ENCODE assay signal across 28 cellular contexts in genomic region chr3:171821778-171822358, GRCh38. TPM values are rescaled to one million over a fixed set of nuclear protein-coding genes. Genes with fewer than 3 reads are reported as not detected.
DNase-seq lines count a peak whose midpoint lies in the region; ATAC-seq, FAIRE-seq and TF ChIP-seq lines count a peak whose summit lies in the region.
"Had no signal": no experiment of that assay in that cellular context is flagged by ENCODE, and none has a peak within 500 bp of the region (broad histone marks: within the 10 kb centered on the region; RNA-seq: fewer than 3 reads in every experiment).

No MANE protein-coding gene starts in this region.

- H3K9ac ChIP-seq in Loucy (ENCODE audit: low read depth, low read length, poor library complexity, severe bottlenecking), result no peak overlapping the region
- H3K9ac ChIP-seq in K562 (ENCODE audit: insufficient read depth in 1 of 2, low read depth in 2 of 2, low read length in 2 of 2), result no peak overlapping the region
- H3K9ac ChIP-seq: BLaER1, GM23248 had no signal

- H2AFZ ChIP-seq in Loucy (ENCODE audit: low read length), result peak overlapping the region; percentile 2; the same call in 1 of the 2 replicates
- no peak overlapping the region for H2AFZ ChIP-seq in K562 (ENCODE audit: low read depth, low read length)
- H2AFZ ChIP-seq: GM23248, PC-9 had no signal

- H3K4me3 Mint-ChIP-seq in stimulated activated effector memory CD8-positive, alpha-beta T cell treated with anti-CD3 and anti-CD28 coated beads, Interleukin-12 subunit alpha, Interleukin-12 subunit beta, amount 100 ng/mL, for 72 hours, result no peak overlapping the region

- no peak for TF ChIP-seq EP300 in K562 (IDR thresholded peaks at IDR 0.05; ENCODE audit: low read length)

- H3K4me3 ChIP-seq in Loucy (ENCODE audit: low read length, poor library complexity, severe bottlenecking) (no peak overlapping the region), K562 (no peak overlapping the region)
- H3K4me3 ChIP-seq: BLaER1, GM23248, PC-9 had no signal

- ATAC-seq in activated naive CD4-positive, alpha-beta T cell treated with anti-CD3 and anti-CD28 coated beads, Interleukin-2, amount 50 U/mL, for 72 hours, result peak; percentile 26 to 87
- ATAC-seq in K562 (no peak), HG03175 (IDR thresholded peaks at IDR 0.05; ENCODE audit: unreplicated experiment) (no peak), GM19023 (IDR thresholded peaks at IDR 0.05; ENCODE audit: unreplicated experiment) (no peak)
- peak; percentile 50 for ATAC-seq in stimulated activated effector memory CD8-positive, alpha-beta T cell treated with anti-CD3 and anti-CD28 coated beads, Interleukin-12 subunit alpha, Interleukin-12 subunit beta, amount 100 ng/mL, for 72 hours

- H3K4me1 ChIP-seq in Loucy (ENCODE audit: insufficient read depth, low read length, poor library complexity, severe bottlenecking) (peaks cover 4% of the 10 kb centered on the region), K562 (replicated peaks in 1 of 2; ENCODE audit: control insufficient read depth in 2 of 2, insufficient read depth in 2 of 2, low read length in 2 of 2) (peaks cover 0 to 2% of the 10 kb centered on the region in 2 experiments; a peak in 2 of 5 replicates)
- H3K4me1 ChIP-seq: BLaER1 had no signal

- H3K27me3 ChIP-seq in Loucy (ENCODE audit: insufficient read depth, low read length, poor library complexity, severe bottlenecking), result no peaks in the 10 kb centered on the region
- no peaks in the 10 kb centered on the region for H3K27me3 ChIP-seq in K562 (ENCODE audit: control insufficient read depth in 2 of 2, insufficient read depth in 2 of 2, low read length in 2 of 2)
- H3K27me3 ChIP-seq: BLaER1 had no signal

- H3K4me2 ChIP-seq in Loucy (ENCODE audit: low read depth, low read length, poor library complexity, severe bottlenecking) (no peak overlapping the region), K562 (ENCODE audit: insufficient read depth, low read length) (no peak overlapping the region)
- H3K4me2 ChIP-seq: BLaER1, PC-9 had no signal

- no peak for TF ChIP-seq POLR2A in K562 (conservative IDR thresholded peaks at IDR 0.05)

- in situ Hi-C loops in K562 (cut with MboI), result no loop called here

- H3K9me2 ChIP-seq in Loucy (replicated peaks; ENCODE audit: low read depth, low read length), result no peaks in the 10 kb centered on the region

- H3K9me3 ChIP-seq in Loucy (ENCODE audit: insufficient read depth, low read depth, low read length) (no peaks in the 10 kb centered on the region), K562 (replicated peaks; ENCODE audit: control insufficient read depth, insufficient read depth, low read depth, low read length) (no peaks in the 10 kb centered on the region)

- no peak overlapping the region for H3K27ac ChIP-seq in K562 (ENCODE audit: extremely low read depth, low read depth, low read length)
- H3K27ac ChIP-seq: BLaER1, GM23248, PC-9 had no signal

- DNase-seq in activated naive CD4-positive, alpha-beta T cell treated with anti-CD3 and anti-CD28 coated beads, Interleukin-2, amount 50 U/mL, for 72 hours (ENCODE audit: low spot score in 2 of 2), result no peak
- no peak for DNase-seq in activated naive CD4-positive, alpha-beta T cell treated with anti-CD3 and anti-CD28 coated beads, Interleukin-2, amount 50 U/mL, for 16 hours
- no peak for DNase-seq in K562 (ENCODE audit: extremely low read depth in 1 of 4, low spot score in 3 of 4)
- DNase-seq in stimulated activated effector memory CD8-positive, alpha-beta T cell treated with anti-CD3 and anti-CD28 coated beads, Interleukin-12 subunit alpha, Interleukin-12 subunit beta, amount 100 ng/mL, for 72 hours (ENCODE audit: low spot score in 2 of 2), result no peak
- no peak for DNase-seq in NCI-H146 (lab: John Stamatoyannopoulos, UW)
- DNase-seq: GM23248, H7, KBM-7, MM.1S, NCI-H1694, NCI-H2029 treated with DMSO at 0.1 percent for 48 hours, NCI-H526 treated with DMSO at 0.1 percent for 48 hours, PC-9, Right ventricle myocardium superior, RPMI8226 had no signal

- no TSS peak for BruUV-seq in K562 (replicated peaks; lab: Mats Ljungman, UMichigan)

- H3K9me3 Mint-ChIP-seq in activated naive CD4-positive, alpha-beta T cell treated with anti-CD3 and anti-CD28 coated beads, Interleukin-2, amount 50 U/mL, for 72 hours, result no peaks in the 10 kb centered on the region
- no peaks in the 10 kb centered on the region for H3K9me3 Mint-ChIP-seq in stimulated activated effector memory CD8-positive, alpha-beta T cell treated with anti-CD3 and anti-CD28 coated beads, Interleukin-12 subunit alpha, Interleukin-12 subunit beta, amount 100 ng/mL, for 72 hours

- FAIRE-seq in K562 (lab: Jason Lieb, UNC), result no peak
- FAIRE-seq: G401.6, GM12891 had no signal

- H3K9me1 ChIP-seq in K562 (ENCODE audit: control insufficient read depth, insufficient read depth, low read length), result no peaks in the 10 kb centered on the region

- no peak overlapping the region for H3K27ac Mint-ChIP-seq in activated naive CD4-positive, alpha-beta T cell treated with anti-CD3 and anti-CD28 coated beads, Interleukin-2, amount 50 U/mL, for 72 hours
- no peak overlapping the region for H3K27ac Mint-ChIP-seq in stimulated activated effector memory CD8-positive, alpha-beta T cell treated with anti-CD3 and anti-CD28 coated beads, Interleukin-12 subunit alpha, Interleukin-12 subunit beta, amount 100 ng/mL, for 72 hours
- H3K27ac Mint-ChIP-seq: CD4-positive, CD25-positive, alpha-beta regulatory T cell had no signal

- H4K20me1 ChIP-seq in Loucy (ENCODE audit: insufficient read depth, low read length, poor library complexity, severe bottlenecking) (no peaks in the 10 kb centered on the region), K562 (replicated peaks; ENCODE audit: control insufficient read depth, insufficient read depth, low read length) (no peaks in the 10 kb centered on the region)
- H4K20me1 ChIP-seq: BLaER1 had no signal

- H3F3A ChIP-seq in Loucy (ENCODE audit: low read depth), result no peaks in the 10 kb centered on the region

- H3K79me2 ChIP-seq in Loucy (ENCODE audit: insufficient read depth, low read length), result no peaks in the 10 kb centered on the region
- no peaks in the 10 kb centered on the region for H3K79me2 ChIP-seq in K562 (ENCODE audit: control insufficient read depth, insufficient read depth, low read length)

- no peaks in the 10 kb centered on the region for H3K36me3 ChIP-seq in Loucy (ENCODE audit: insufficient read depth, low read length)
- H3K36me3 ChIP-seq in K562 (ENCODE audit: control insufficient read depth, insufficient read depth, low read length), result no peaks in the 10 kb centered on the region
- H3K36me3 ChIP-seq: BLaER1 had no signal

- POLR2A ChIA-PET in K562 (lab: Yijun Ruan, JAX), result interaction anchor here (0.6 to 1.9 kb wide), 4 partner anchors 8 to 780 kb away, joined by 3 to 4 read pairs (median 4); no protein-coding TSS in a partner anchor

- H3K36me3 Mint-ChIP-seq in activated naive CD4-positive, alpha-beta T cell treated with anti-CD3 and anti-CD28 coated beads, Interleukin-2, amount 50 U/mL, for 72 hours, result no peaks in the 10 kb centered on the region
- no peaks in the 10 kb centered on the region for H3K36me3 Mint-ChIP-seq in stimulated activated effector memory CD8-positive, alpha-beta T cell treated with anti-CD3 and anti-CD28 coated beads, Interleukin-12 subunit alpha, Interleukin-12 subunit beta, amount 100 ng/mL, for 72 hours
- H3K36me3 Mint-ChIP-seq: CD4-positive, CD25-positive, alpha-beta regulatory T cell had no signal

- TF ChIP-seq CTCF in Loucy (conservative IDR thresholded peaks at IDR 0.05; ENCODE audit: low read length) (no peak), K562 (IDR thresholded peaks at IDR 0.05 in 2 of 3, conservative IDR thresholded peaks at IDR 0.05 in 1 of 3; ENCODE audit: insufficient read depth in 2 of 3, low read depth in 1 of 3, low read length in 3 of 3) (no peak)

- TF ChIP-seq RAD21 in K562 (CRISPR knock-in tag; conservative IDR thresholded peaks at IDR 0.05 in 1 of 2, IDR thresholded peaks at IDR 0.05 in 1 of 2), result no peak

- H3K4me1 Mint-ChIP-seq in stimulated activated effector memory CD8-positive, alpha-beta T cell treated with anti-CD3 and anti-CD28 coated beads, Interleukin-12 subunit alpha, Interleukin-12 subunit beta, amount 100 ng/mL, for 72 hours, result peaks cover 17% of the 10 kb centered on the region

- intact Hi-C loops in K562 (cut with micrococcal nuclease), result no loop called here

- 15% methylated on average over 2 of the region's 2 CpGs for WGBS in K562 (ENCODE audit: insufficient coverage, low coverage, missing lambda C conversion rate)

- CTCF ChIA-PET in K562 (lab: Yijun Ruan, JAX; ENCODE audit: low intra/inter-chr PET ratio), result no interaction called here

RNA-seq across cellular contexts. Expression of gene PLD1, which starts 11.6 kb away (rescaled TPM):
- under 1 TPM; 0.32 to 0.89 TPM for total RNA-seq in activated naive CD4-positive, alpha-beta T cell treated with anti-CD3 and anti-CD28 coated beads, Interleukin-2, amount 50 U/mL, for 72 hours
- total RNA-seq in K562 (2011; cell fraction: chromatin; rRNA removed; ENCODE audit: low replicate concordance), result 32.1 and 98.0 TPM in 2 replicates
- total RNA-seq in K562 (2011; cell fraction: nucleolus; rRNA removed), result 14.3 and 46.8 TPM in 2 replicates
- total RNA-seq in K562 (2011; cell fraction: nucleoplasm; rRNA removed), result 49.3 and 80.7 TPM in 2 replicates
- total RNA-seq in K562 (2014; rRNA removed) (8.4 and 11.6 TPM in 2 replicates), K562 (2014; rRNA removed; fragmentation: Illumina TruSeq; extraction: Trizol) (18.7 and 22.5 TPM in 2 replicates), K562 (2015; rRNA removed; fragmentation: Illumina TruSeq; extraction: Trizol) (16.6 and 17.7 TPM in 2 replicates), K562 (2021) (20.0 and 28.8 TPM in 2 replicates)
- polyA plus RNA-seq in K562 (2011; rRNA removed) (11.7 and 17.9 TPM in 2 replicates), K562 (2014; fragmentation: Illumina TruSeq; extraction: Trizol) (18.6 TPM in 2 replicates), K562 (2014; fragmentation: Nextera tagmentation; extraction: Ambion mirVana) (10 to 100 TPM; 25.3 to 26.1 TPM), K562 (2014; rRNA removed) (11.4 and 16.3 TPM in 2 replicates)
- 5.8 and 10.9 TPM in 2 replicates for polyA plus RNA-seq in K562 (2011; cell fraction: cytosol; rRNA removed)
- polyA plus RNA-seq in K562 (2011; cell fraction: nucleus; rRNA removed), result 15.4 and 17.7 TPM in 2 replicates
- 14.2 and 49.0 TPM in 2 replicates for polyA plus RNA-seq in K562 (2012)
- 27.6 and 30.9 TPM in 2 replicates for polyA minus RNA-seq in K562 (2011; rRNA and poly(A)+ RNA removed)
- 7.2 and 8.4 TPM in 2 replicates for polyA minus RNA-seq in K562 (2011; cell fraction: cytosol; rRNA and poly(A)+ RNA removed)
- 15.3 and 32.3 TPM in 2 replicates for polyA minus RNA-seq in K562 (2011; cell fraction: nucleus; rRNA and poly(A)+ RNA removed)

RNA-seq across cellular contexts. Expression of gene TMEM212, which starts 21.3 kb away (rescaled TPM):
- total RNA-seq in activated naive CD4-positive, alpha-beta T cell treated with anti-CD3 and anti-CD28 coated beads, Interleukin-2, amount 50 U/mL, for 72 hours, result not detected
- not detected in 2 replicates for total RNA-seq in K562 (2011; cell fraction: chromatin; rRNA removed; ENCODE audit: low replicate concordance)
- total RNA-seq in K562 (2011; cell fraction: nucleolus; rRNA removed), result not detected in 2 replicates
- not detected in 2 replicates for total RNA-seq in K562 (2011; cell fraction: nucleoplasm; rRNA removed)
- total RNA-seq in K562 (2014; rRNA removed) (not detected in 2 replicates), K562 (2014; rRNA removed; fragmentation: Illumina TruSeq; extraction: Trizol) (not detected in 2 replicates), K562 (2015; rRNA removed; fragmentation: Illumina TruSeq; extraction: Trizol) (not detected in 2 replicates), K562 (2021) (not detected in 2 replicates)
- polyA plus RNA-seq in K562 (2011; rRNA removed) (not detected in 2 replicates), K562 (2014; fragmentation: Illumina TruSeq; extraction: Trizol) (not detected in 2 replicates), K562 (2014; fragmentation: Nextera tagmentation; extraction: Ambion mirVana) (not detected), K562 (2014; rRNA removed) (not detected in 2 replicates)
- polyA plus RNA-seq in K562 (2011; cell fraction: cytosol; rRNA removed), result not detected in 2 replicates
- polyA plus RNA-seq in K562 (2011; cell fraction: nucleus; rRNA removed), result not detected in 2 replicates
- not detected in 2 replicates for polyA plus RNA-seq in K562 (2012)
- not detected in 2 replicates for polyA minus RNA-seq in K562 (2011; rRNA and poly(A)+ RNA removed)
- polyA minus RNA-seq in K562 (2011; cell fraction: cytosol; rRNA and poly(A)+ RNA removed), result not detected in 2 replicates
- polyA minus RNA-seq in K562 (2011; cell fraction: nucleus; rRNA and poly(A)+ RNA removed), result not detected in 2 replicates
- total RNA-seq: A172; CD4-positive, CD25-positive, alpha-beta regulatory T cell; GM23248; H7; HT1080; LHCN-M2; NCI-H460; PC-9; Right ventricle myocardium superior; SK-MEL-5 had no signal
- polyA plus RNA-seq: AG04450; CD4-positive, CD25-positive, alpha-beta regulatory T cell; GM23248 had no signal

Comparison
In these comparisons a context has a peak if more than half of its experiments do, and no peak if none do; other contexts are left out.
1. ATAC-seq: peak in activated naive CD4-positive, alpha-beta T cell treated with anti-CD3 and anti-CD28 coated beads, Interleukin-2, amount 50 U/mL, for 72 hours (2 of 2) and stimulated activated effector memory CD8-positive, alpha-beta T cell treated with anti-CD3 and anti-CD28 coated beads, Interleukin-12 subunit alpha, Interleukin-12 subunit beta, amount 100 ng/mL, for 72 hours (single experiment); none in K562 (single experiment), HG03175 (single experiment) and GM19023 (single experiment).
2. RNA of gene PLD1, which starts 11.6 kb away (total RNA-seq): 8.4 to 98.0 TPM in K562; 0.32 to 0.89 TPM in activated naive CD4-positive, alpha-beta T cell treated with anti-CD3 and anti-CD28 coated beads, Interleukin-2, amount 50 U/mL, for 72 hours; every median in the first group is over 4 times any median in the second.